ENCODE assay signal across 17 cellular contexts in the genomic region with DNA sequence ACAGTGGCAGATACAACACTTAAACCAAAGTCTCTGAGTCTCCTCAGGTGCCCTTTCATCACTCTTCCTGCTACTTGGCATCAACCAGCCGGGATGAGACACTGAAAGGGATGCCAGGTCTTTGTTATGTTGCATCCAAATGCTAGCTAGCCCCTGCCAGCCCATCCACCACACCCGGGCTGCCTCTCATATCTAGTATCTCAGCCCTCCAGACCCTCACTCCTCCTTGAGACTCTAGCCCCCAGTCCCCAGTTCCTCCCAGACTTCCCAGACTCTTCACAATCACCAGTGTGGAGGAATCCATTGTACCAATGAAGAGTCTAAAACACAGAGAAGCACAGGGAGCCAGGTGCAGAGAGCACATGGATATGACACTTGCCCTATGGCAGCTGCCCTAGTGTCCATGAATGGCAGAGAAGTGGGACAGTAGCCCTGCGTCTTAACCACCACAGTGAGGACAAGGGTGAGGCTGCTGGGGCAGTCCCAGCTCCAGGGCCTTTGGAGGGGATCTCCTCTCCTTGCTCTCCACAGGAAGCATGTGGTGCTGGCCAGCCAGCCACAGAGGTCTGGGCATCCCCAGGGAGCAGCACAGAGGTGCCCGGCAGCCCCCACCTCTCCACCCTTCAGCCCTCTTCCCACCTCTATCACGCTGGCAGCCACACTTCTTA. TPM values are rescaled to one million over a fixed set of nuclear protein-coding genes. Genes with fewer than 3 reads are reported as not detected.
DNase-seq lines count a peak whose midpoint lies in the region; ATAC-seq lines count a peak whose summit lies in the region.
"Had no signal": no experiment of that assay in that cellular context is flagged by ENCODE, and none has a peak within 500 bp of the region (broad histone marks: within the 10 kb centered on the region; RNA-seq: fewer than 3 reads in every experiment).

No MANE protein-coding gene starts in this region.

- intact Hi-C loops in left ventricle myocardium superior (cut with micrococcal nuclease): no loop called here

- DNase-seq in activated effector memory CD4-positive, alpha-beta T cell treated with anti-CD3 and anti-CD28 coated beads, Interleukin-2, amount 50 U/mL, for 16 hours: peak; percentile 64
- DNase-seq in activated effector memory CD4-positive, alpha-beta T cell treated with Interleukin-2 at 50 U/mL for 16 hours: no peak
- DNase-seq in UCSD-AML1 (lab: John Stamatoyannopoulos, UW; ENCODE audit: unreplicated experiment) (peak; percentile 76), left ventricle myocardium superior (peak; percentile 46), SKM-1 treated with dmso at 0.1 percent for 144 hours (lab: John Stamatoyannopoulos, UW; ENCODE audit: unreplicated experiment) (no peak)
- peak; percentile 67 for DNase-seq in stimulated activated naive CD8-positive, alpha-beta T cell treated with anti-CD3 and anti-CD28 coated beads, Interleukin-15, Interleukin-2, amounts not matched to agents 100 U/mL and 50 U/mL, for 24 hours
- no peak for DNase-seq in activated CD4-positive, alpha-beta T cell treated with anti-CD3 and anti-CD28 coated beads, Interleukin-2, amount 50 U/mL, for 4 hours
- DNase-seq: activated T-cell treated with anti-CD3 and anti-CD28 coated beads for 4 hours, cerebellar nuclear complex, NCI-H146, T-cell had no signal

- ATAC-seq in left ventricle myocardium superior: peak; percentile 92
- peak; percentile 2 for ATAC-seq in stimulated activated naive CD8-positive, alpha-beta T cell treated with anti-CD3 and anti-CD28 coated beads, Interleukin-15, Interleukin-2, amounts not matched to agents 100 U/mL and 50 U/mL, for 24 hours
- no peak for ATAC-seq in HG03460 (IDR thresholded peaks at IDR 0.05; ENCODE audit: unreplicated experiment)

RNA-seq across cellular contexts. Expression of gene CSF2, which starts 21.6 kb away (rescaled TPM):
- not detected for total RNA-seq in left ventricle myocardium superior
- total RNA-seq: G401, psoas muscle, thoracic aorta had no signal

RNA-seq across cellular contexts. Expression of gene IL3, which starts 34.8 kb away (rescaled TPM):
- total RNA-seq in left ventricle myocardium superior: not detected
- total RNA-seq: G401, HT-29, lung, psoas muscle, T-cell, thoracic aorta had no signal

Comparison
In these comparisons a context has a peak if more than half of its experiments do, and no peak if none do; other contexts are left out.
1. DNase-seq: peak in activated effector memory CD4-positive, alpha-beta T cell treated with anti-CD3 and anti-CD28 coated beads, Interleukin-2, amount 50 U/mL, for 16 hours (single experiment), UCSD-AML1 (single experiment), left ventricle myocardium superior (single experiment) and stimulated activated naive CD8-positive, alpha-beta T cell treated with anti-CD3 and anti-CD28 coated beads, Interleukin-15, Interleukin-2, amounts not matched to agents 100 U/mL and 50 U/mL, for 24 hours (single experiment); none in activated effector memory CD4-positive, alpha-beta T cell treated with Interleukin-2 at 50 U/mL for 16 hours (single experiment), SKM-1 treated with dmso at 0.1 percent for 144 hours (single experiment) and activated CD4-positive, alpha-beta T cell treated with anti-CD3 and anti-CD28 coated beads, Interleukin-2, amount 50 U/mL, for 4 hours (0 of 2).